ENCODE assay signal across 15 cellular contexts in the genomic region with DNA sequence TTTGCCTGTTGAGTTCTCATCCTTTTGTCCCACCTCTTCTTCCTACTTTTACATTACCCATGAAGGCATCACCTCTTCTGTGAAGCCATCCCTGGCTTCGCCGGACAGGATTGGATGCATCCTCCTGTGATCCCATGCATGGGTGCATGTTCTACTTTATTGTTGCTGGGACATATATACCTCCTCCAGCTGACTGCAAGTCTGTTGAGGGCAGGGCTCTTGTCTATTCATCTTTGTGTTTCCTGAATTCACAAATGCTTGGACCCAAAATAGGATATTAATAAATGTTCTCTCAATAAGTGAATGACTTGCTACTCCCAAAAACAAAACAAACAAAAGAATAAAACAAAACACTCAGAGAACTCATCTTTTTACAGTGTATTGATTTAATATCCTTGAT. TPM values are rescaled to one million over a fixed set of nuclear protein-coding genes. Genes with fewer than 3 reads are reported as not detected.
DNase-seq lines count a peak whose midpoint lies in the region; ATAC-seq, FAIRE-seq and TF ChIP-seq lines count a peak whose summit lies in the region.
"Had no signal": no experiment of that assay in that cellular context is flagged by ENCODE, and none has a peak within 500 bp of the region (broad histone marks: within the 10 kb centered on the region; RNA-seq: fewer than 3 reads in every experiment).

No MANE protein-coding gene starts in this region.

- peak overlapping the region; percentile 97 for H3K4me3 ChIP-seq in NB4 (ENCODE audit: low read depth, low read length)
- no peak overlapping the region for H3K4me3 ChIP-seq in coronary artery

- no peak for FAIRE-seq in GM12892 (lab: Jason Lieb, UNC)
- FAIRE-seq: H54 had no signal

- H3K4me1 Mint-ChIP-seq in activated CD4-positive, alpha-beta T cell treated with anti-CD3 and anti-CD28 coated beads, Interleukin-2, amount 10 ng/mL, durations not matched to agents 24 days and 14 days: peaks cover 40% of the 10 kb centered on the region
- H3K4me1 Mint-ChIP-seq in stimulated activated naive CD8-positive, alpha-beta T cell treated with anti-CD3 and anti-CD28 coated beads, Interleukin-15, amount 100 ng/mL, for 72 hours: peaks cover 23% of the 10 kb centered on the region

- intact Hi-C loops in activated CD4-positive, alpha-beta T cell treated with anti-CD3 and anti-CD28 coated beads, Interleukin-2, amount 10 ng/mL, durations not matched to agents 24 days and 14 days (cut with micrococcal nuclease): no loop called here
- intact Hi-C loops in sciatic nerve (cut with DNase I): no loop called here

- no peak for DNase-seq in activated CD4-positive, alpha-beta T cell treated with anti-CD3 and anti-CD28 coated beads, Interleukin-2, amount 10 ng/mL, durations not matched to agents 24 days and 14 days
- DNase-seq in activated CD4-positive, alpha-beta T cell treated with anti-CD3 and anti-CD28 coated beads, Interleukin-2, amount 50 U/mL, for 48 hours: no peak
- no peak for DNase-seq in stimulated activated naive CD8-positive, alpha-beta T cell treated with anti-CD3 and anti-CD28 coated beads, Interleukin-15, amount 100 ng/mL, for 72 hours
- DNase-seq in stimulated activated naive CD8-positive, alpha-beta T cell treated with anti-CD3 and anti-CD28 coated beads, Interleukin-15, Interleukin-2, amounts not matched to agents 100 U/mL and 50 U/mL, for 24 hours: no peak
- no peak for DNase-seq in NB4 (ENCODE audit: low read depth)
- DNase-seq in GM12892 (ENCODE audit: insufficient read length): no peak
- DNase-seq in coronary artery (ENCODE audit: low spot score): no peak
- no peak for DNase-seq in sciatic nerve (ENCODE audit: low spot score)
- DNase-seq: NCI-H146, NCI-H2029, NCI-H2227 treated with DMSO at 0.1 percent for 48 hours, NCI-H510A, SIG-M5 had no signal

- no peaks in the 10 kb centered on the region for H3K9me3 Mint-ChIP-seq in activated CD4-positive, alpha-beta T cell treated with anti-CD3 and anti-CD28 coated beads, Interleukin-2, amount 10 ng/mL, durations not matched to agents 24 days and 14 days
- H3K9me3 Mint-ChIP-seq in stimulated activated naive CD8-positive, alpha-beta T cell treated with anti-CD3 and anti-CD28 coated beads, Interleukin-15, amount 100 ng/mL, for 72 hours: no peaks in the 10 kb centered on the region

- H3K27ac Mint-ChIP-seq in activated CD4-positive, alpha-beta T cell treated with anti-CD3 and anti-CD28 coated beads, Interleukin-2, amount 10 ng/mL, durations not matched to agents 24 days and 14 days: peak overlapping the region; percentile 14
- H3K27ac Mint-ChIP-seq in stimulated activated naive CD8-positive, alpha-beta T cell treated with anti-CD3 and anti-CD28 coated beads, Interleukin-15, amount 100 ng/mL, for 72 hours: no peak overlapping the region

- H3K27me3 Mint-ChIP-seq in activated CD4-positive, alpha-beta T cell treated with anti-CD3 and anti-CD28 coated beads, Interleukin-2, amount 10 ng/mL, durations not matched to agents 24 days and 14 days: no peaks in the 10 kb centered on the region
- no peaks in the 10 kb centered on the region for H3K27me3 Mint-ChIP-seq in stimulated activated naive CD8-positive, alpha-beta T cell treated with anti-CD3 and anti-CD28 coated beads, Interleukin-15, amount 100 ng/mL, for 72 hours

- H3K27ac ChIP-seq in coronary artery: no peak overlapping the region

- ATAC-seq in stimulated activated naive CD8-positive, alpha-beta T cell treated with anti-CD3 and anti-CD28 coated beads, Interleukin-15, amount 100 ng/mL, for 72 hours: no peak
- ATAC-seq in stimulated activated naive CD8-positive, alpha-beta T cell treated with anti-CD3 and anti-CD28 coated beads, Interleukin-15, Interleukin-2, amounts not matched to agents 100 U/mL and 50 U/mL, for 24 hours: no peak
- no peak for ATAC-seq in sciatic nerve
- ATAC-seq: SK-N-SH treated with all-trans-retinoic acid at 6 μM for 48 hours had no signal

- peaks cover 51% of the 10 kb centered on the region for H3K36me3 Mint-ChIP-seq in activated CD4-positive, alpha-beta T cell treated with anti-CD3 and anti-CD28 coated beads, Interleukin-2, amount 10 ng/mL, durations not matched to agents 24 days and 14 days (ENCODE audit: low read depth)

- TF ChIP-seq POLR2A in NB4 (IDR thresholded peaks at IDR 0.05; ENCODE audit: extremely low read depth, insufficient read length) (no peak), GM12892 (IDR thresholded peaks at IDR 0.05; ENCODE audit: low read depth, low read length) (no peak)

- no peak for TF ChIP-seq CTCF in NB4 (IDR thresholded peaks at IDR 0.05; ENCODE audit: low read depth, low read length)
- TF ChIP-seq CTCF in coronary artery (IDR thresholded peaks at IDR 0.05): no peak

- no peak overlapping the region for H3K4me3 Mint-ChIP-seq in activated CD4-positive, alpha-beta T cell treated with anti-CD3 and anti-CD28 coated beads, Interleukin-2, amount 10 ng/mL, durations not matched to agents 24 days and 14 days
- H3K4me3 Mint-ChIP-seq in stimulated activated naive CD8-positive, alpha-beta T cell treated with anti-CD3 and anti-CD28 coated beads, Interleukin-15, amount 100 ng/mL, for 72 hours: peak overlapping the region; percentile 12 to 17

RNA-seq across cellular contexts. Expression of gene MYB, which starts 5.1 kb away (rescaled TPM):
- total RNA-seq in activated CD4-positive, alpha-beta T cell treated with anti-CD3 and anti-CD28 coated beads, Interleukin-2, amount 10 ng/mL, durations not matched to agents 24 days and 14 days: 44.1 and 44.2 TPM in 2 replicates
- 34.5 TPM for polyA plus RNA-seq in GM12892 (2012; ENCODE audit: missing spikeins)
- total RNA-seq in sciatic nerve: 0.22 TPM

Comparison
In these comparisons a context has a peak if more than half of its experiments do, and no peak if none do; other contexts are left out.
1. RNA of gene MYB, which starts 5.1 kb away (total RNA-seq): 44.1 to 44.2 TPM in activated CD4-positive, alpha-beta T cell treated with anti-CD3 and anti-CD28 coated beads, Interleukin-2, amount 10 ng/mL, durations not matched to agents 24 days and 14 days; 0.22 TPM in sciatic nerve (single experiment); every median in the first group is over 10 times any median in the second.